ENCODE assay signal across 23 cellular contexts in genomic region chr14:33056213-33056612, GRCh38.
"Had no signal": no experiment of that assay in that cellular context is flagged by ENCODE, and none has a peak within 500 bp of the region (broad histone marks: within the 10 kb centered on the region; RNA-seq: fewer than 3 reads in every experiment).

No MANE protein-coding gene starts in this region.

- H3K27ac Mint-ChIP-seq: T-helper 17 cell; T-helper 2 cell treated with Interferon-gamma antibody and Interleukin-4, amounts not matched to agents 5 μg/mL and 100 μg/mL, for 36 hours had no signal

- H3K27me3 ChIP-seq: MG63 had no signal

- DNase-seq: IMR-90, Karpas-422, KG1, MG63, NCI-H1092, NCI-H1105 treated with DMSO at 0.1 percent for 48 hours, NCI-H1417 treated with DMSO at 0.1 percent for 48 hours, NCI-H146, NCI-H187, NCI-H2029, NCI-H2081 treated with DMSO at 0.1 percent for 48 hours, NCI-H226, NCI-H446, NCI-H510A, NCI-H526 treated with DMSO at 0.1 percent for 48 hours, NCI-H774, Right ventricle myocardium superior, RPMI8226, SK-N-SH, T-helper 1 cell, T-helper 17 cell had no signal

- H3K9me3 ChIP-seq: MG63, SK-N-SH had no signal

- FAIRE-seq: RCC 7860 had no signal

- H3K9ac ChIP-seq: SK-N-SH had no signal

- ATAC-seq: T-helper 17 cell had no signal

- H3K36me3 ChIP-seq: MG63 had no signal

- H3K4me1 Mint-ChIP-seq: T-helper 17 cell had no signal

- H3K4me3 ChIP-seq: MG63 had no signal

- H3K4me3 Mint-ChIP-seq: T-helper 17 cell; T-helper 2 cell treated with Interferon-gamma antibody and Interleukin-4, amounts not matched to agents 5 μg/mL and 100 μg/mL, for 36 hours had no signal

- H3K4me2 ChIP-seq: SK-N-SH had no signal
